7 cellular contexts compared by ENCODE assay signal in genomic region chr12:123910791-123911190, GRCh38.
DNase-seq lines count a peak whose midpoint lies in the region; ATAC-seq and TF ChIP-seq lines count a peak whose summit lies in the region.
"Not testable (repeated sequence)": the region's sequence is repeated elsewhere in the genome, so short reads cannot be mapped to it uniquely, and the experiment has no call there.

No MANE protein-coding gene starts in this region.

- not testable (repeated sequence) for H3K4me1 Mint-ChIP-seq in Caco-2 (ENCODE audit: low read depth, unreplicated experiment); activated B cell treated with CpG ODN at 0.5 μM for 24 hours; activated naive CD4-positive, alpha-beta T cell treated with anti-CD3 and anti-CD28 coated beads, Interleukin-2, amount 50 U/mL, for 24 hours
- H3K4me1 Mint-ChIP-seq in HFFc6 (ENCODE audit: low read depth) (peaks cover 21% of the 10 kb centered on the region), nephron (peaks cover 43% of the 10 kb centered on the region)

- CTCF ChIA-PET in Caco-2 (lab: Charles Lee): not testable (repeated sequence)
- CTCF ChIA-PET in activated B cell treated with CpG ODN at 0.5 μM for 24 hours (lab: Charles Lee): interaction anchor here (1.1 to 1.2 kb wide), 2 partner anchors 74 to 122 kb away, joined by 5 read pairs; no protein-coding TSS in a partner anchor

- not testable (repeated sequence) for H3K4me3 Mint-ChIP-seq in Caco-2 (ENCODE audit: unreplicated experiment); HFFc6; activated B cell treated with CpG ODN at 0.5 μM for 24 hours; activated naive CD4-positive, alpha-beta T cell treated with anti-CD3 and anti-CD28 coated beads, Interleukin-2, amount 50 U/mL, for 24 hours; nephron

- peaks cover 19% of the 10 kb centered on the region for H3K36me3 Mint-ChIP-seq in Caco-2 (ENCODE audit: insufficient read depth, unreplicated experiment)
- H3K36me3 Mint-ChIP-seq in HFFc6 (ENCODE audit: low read depth); activated B cell treated with CpG ODN at 0.5 μM for 24 hours (ENCODE audit: low read depth); activated naive CD4-positive, alpha-beta T cell treated with anti-CD3 and anti-CD28 coated beads, Interleukin-2, amount 50 U/mL, for 24 hours; nephron (ENCODE audit: low read depth): not testable (repeated sequence)

- H3K4me1 ChIP-seq in Caco-2; OCI-LY3 (ENCODE audit: low read length): not testable (repeated sequence)

- peak overlapping the region; percentile 54 for H3K27ac Mint-ChIP-seq in Caco-2 (ENCODE audit: unreplicated experiment)
- H3K27ac Mint-ChIP-seq in HFFc6: peak overlapping the region; percentile 22
- H3K27ac Mint-ChIP-seq in activated B cell treated with CpG ODN at 0.5 μM for 24 hours: not testable (repeated sequence)
- H3K27ac Mint-ChIP-seq in activated naive CD4-positive, alpha-beta T cell treated with anti-CD3 and anti-CD28 coated beads, Interleukin-2, amount 50 U/mL, for 24 hours: peak overlapping the region; percentile 11
- peak overlapping the region; percentile 53 to 68 (median 54) for H3K27ac Mint-ChIP-seq in nephron

- not testable (repeated sequence) for H3K27me3 ChIP-seq in Caco-2 (replicated peaks; ENCODE audit: control insufficient read depth, insufficient read depth, low read length); OCI-LY3 (ENCODE audit: low read depth, low read length)

- not testable (repeated sequence) for H4K20me1 ChIP-seq in OCI-LY3 (ENCODE audit: insufficient read depth, low read length)

- not testable (repeated sequence) for H2AFZ ChIP-seq in OCI-LY3 (ENCODE audit: low read depth, low read length)

- H3K9me3 ChIP-seq in Caco-2; OCI-LY3 (ENCODE audit: insufficient read depth, low read length): not testable (repeated sequence)

- not testable (repeated sequence) for TF ChIP-seq CTCF in Caco-2 (IDR thresholded peaks at IDR 0.05; ENCODE audit: insufficient read depth in 1 of 2, low read depth in 1 of 2, low read length in 1 of 2, severe bottlenecking in 1 of 2, unreplicated experiment in 1 of 2); HFFc6 (IDR thresholded peaks at IDR 0.05); OCI-LY3 (IDR thresholded peaks at IDR 0.05; ENCODE audit: low read depth, low read length); activated B cell treated with CpG ODN at 0.5 μM for 24 hours (IDR thresholded peaks at IDR 0.05); fibroblast of pulmonary artery (IDR thresholded peaks at IDR 0.05; ENCODE audit: low read length, missing control alignments); nephron (IDR thresholded peaks at IDR 0.05; ENCODE audit: unreplicated experiment in 3 of 3)

- not testable (repeated sequence) for H3K36me3 ChIP-seq in Caco-2 (ENCODE audit: control insufficient read depth, insufficient read depth, low read length); OCI-LY3 (replicated peaks; ENCODE audit: low read depth, low read length)

- not testable (repeated sequence) for H3K4me2 ChIP-seq in OCI-LY3 (ENCODE audit: low read length)

- not testable (repeated sequence) for DNase-seq in Caco-2, HFFc6, activated B cell treated with CpG ODN at 0.5 μM for 24 hours
- DNase-seq in fibroblast of pulmonary artery (ENCODE audit: low read depth): peak; percentile 8

- not testable (repeated sequence) for H3K4me3 ChIP-seq in Caco-2 (ENCODE audit: low read depth, low read length); OCI-LY3 (ENCODE audit: low read length); fibroblast of pulmonary artery (replicated peaks; ENCODE audit: low read depth, low read length)

- H3K9ac ChIP-seq in OCI-LY3 (ENCODE audit: low read length): not testable (repeated sequence)

- peak; percentile 14 for ATAC-seq in activated B cell treated with CpG ODN at 0.5 μM for 24 hours (ENCODE audit: low read depth)

- H3K27ac ChIP-seq in OCI-LY3 (ENCODE audit: low read length): 0 out of 2 replicates have a peak overlapping the region, but pooled peaks have one; percentile 2

- intact Hi-C loops in Caco-2 (cut with micrococcal nuclease; ENCODE audit: unreplicated experiment); activated B cell treated with CpG ODN at 0.5 μM for 24 hours (cut with micrococcal nuclease): not testable (repeated sequence)

- POLR2A ChIA-PET in Caco-2 (lab: Charles Lee); activated B cell treated with CpG ODN at 0.5 μM for 24 hours (lab: Charles Lee): not testable (repeated sequence)

- not testable (repeated sequence) for H3K79me2 ChIP-seq in OCI-LY3 (ENCODE audit: low read length)

- H3K9me3 Mint-ChIP-seq in Caco-2 (ENCODE audit: unreplicated experiment); HFFc6; activated B cell treated with CpG ODN at 0.5 μM for 24 hours; activated naive CD4-positive, alpha-beta T cell treated with anti-CD3 and anti-CD28 coated beads, Interleukin-2, amount 50 U/mL, for 24 hours; nephron: not testable (repeated sequence)

- not testable (repeated sequence) for BruUV-seq in Caco-2 (replicated peaks; lab: Mats Ljungman, UMichigan)

- not testable (repeated sequence) for H3K27me3 Mint-ChIP-seq in Caco-2 (ENCODE audit: insufficient read depth, unreplicated experiment); HFFc6 (ENCODE audit: insufficient read depth); activated B cell treated with CpG ODN at 0.5 μM for 24 hours; activated naive CD4-positive, alpha-beta T cell treated with anti-CD3 and anti-CD28 coated beads, Interleukin-2, amount 50 U/mL, for 24 hours
- H3K27me3 Mint-ChIP-seq in nephron (ENCODE audit: low read depth): peaks cover 18% of the 10 kb centered on the region
